Comparison of ENCODE assay signal across 19 cellular contexts in genomic region chr14:72433511-72433910, GRCh38.
DNase-seq lines count a peak whose midpoint lies in the region; ATAC-seq, FAIRE-seq and TF ChIP-seq lines count a peak whose summit lies in the region.
"Had no signal": no experiment of that assay in that cellular context is flagged by ENCODE, and none has a peak within 500 bp of the region (broad histone marks: within the 10 kb centered on the region; RNA-seq: fewer than 3 reads in every experiment).

No MANE protein-coding gene starts in this region.

- H2AFZ ChIP-seq in mesenchymal stem cell (ENCODE audit: low read depth, low read length), result no peak overlapping the region

- no peaks in the 10 kb centered on the region for H3K27me3 ChIP-seq in bronchial epithelial cell (ENCODE audit: control insufficient read depth, insufficient read depth, low read length)
- H3K27me3 ChIP-seq in mesenchymal stem cell (ENCODE audit: control insufficient read depth in 1 of 2, insufficient read depth in 1 of 2, low read length in 2 of 2), result peaks cover 10 to 34% of the 10 kb centered on the region in 2 experiments
- H3K27me3 ChIP-seq: BLaER1 treated with 17β-estradiol and CSF1 and Interleukin-3, amounts not matched to agents 10 nM and 100 nM; body of pancreas had no signal

- no peak overlapping the region for H2BK12ac ChIP-seq in mesenchymal stem cell (ENCODE audit: low read length in 2 of 2)

- H3K4me1 Mint-ChIP-seq in activated T-cell treated with anti-CD3 and anti-CD28 coated beads, Interleukin-2, amount 50 U/mL, for 4 hours (ENCODE audit: low read depth), result peaks cover 5% of the 10 kb centered on the region

- no peak overlapping the region for H4K91ac ChIP-seq in mesenchymal stem cell (ENCODE audit: low read length)

- TF ChIP-seq CTCF in bronchial epithelial cell (IDR thresholded peaks at IDR 0.05; ENCODE audit: insufficient read depth, low read length, severe bottlenecking), result no peak

- H3K4me1 ChIP-seq in mesenchymal stem cell (ENCODE audit: control insufficient read depth, insufficient read depth, low read depth, low read length), result no peaks in the 10 kb centered on the region
- H3K4me1 ChIP-seq: body of pancreas had no signal

- no peak overlapping the region for H2AK5ac ChIP-seq in mesenchymal stem cell (ENCODE audit: low read length, severe bottlenecking)

- H3K79me1 ChIP-seq in mesenchymal stem cell (replicated peaks; ENCODE audit: low read length, poor library complexity, severe bottlenecking), result no peaks in the 10 kb centered on the region

- H3K14ac ChIP-seq in mesenchymal stem cell (ENCODE audit: low read length in 2 of 2), result no peak overlapping the region

- H3K23ac ChIP-seq in mesenchymal stem cell (ENCODE audit: low read length in 2 of 2), result no peak overlapping the region

- no peak for ATAC-seq in activated T-cell treated with anti-CD3 and anti-CD28 coated beads, Interleukin-2, amount 50 U/mL, for 4 hours
- no peak for ATAC-seq in HG02970 (IDR thresholded peaks at IDR 0.05; ENCODE audit: low FRiP score, unreplicated experiment)
- ATAC-seq: body of pancreas, left ventricle myocardium superior, T-helper 17 cell had no signal

- no peaks in the 10 kb centered on the region for H3K9me3 ChIP-seq in mesenchymal stem cell (ENCODE audit: control insufficient read depth, low read length)
- H3K9me3 ChIP-seq: body of pancreas had no signal

- H3K9ac ChIP-seq in mesenchymal stem cell (ENCODE audit: low read length), result no peak overlapping the region
- H3K9ac ChIP-seq: BLaER1 treated with 17β-estradiol and CSF1 and Interleukin-3, amounts not matched to agents 10 nM and 100 nM had no signal

- no peaks in the 10 kb centered on the region for H3K27me3 Mint-ChIP-seq in activated T-cell treated with anti-CD3 and anti-CD28 coated beads, Interleukin-2, amount 50 U/mL, for 4 hours (ENCODE audit: low read depth)
- H3K27me3 Mint-ChIP-seq: T-helper 17 cell had no signal

- no peak overlapping the region for H3K18ac ChIP-seq in mesenchymal stem cell (ENCODE audit: low read depth in 1 of 2, low read length in 2 of 2)

- 54% methylated on average over 6 of the region's 6 CpGs for WGBS in mesenchymal stem cell

- no peak overlapping the region for H3K4ac ChIP-seq in mesenchymal stem cell (ENCODE audit: low read depth in 1 of 2, low read length in 2 of 2)

- no peak overlapping the region for H3K27ac ChIP-seq in mesenchymal stem cell (ENCODE audit: low read length, poor library complexity, severe bottlenecking)
- H3K27ac ChIP-seq: BLaER1 treated with 17β-estradiol and CSF1 and Interleukin-3, amounts not matched to agents 10 nM and 100 nM; body of pancreas had no signal

- TF ChIP-seq POLR2A in erythroblast (IDR thresholded peaks at IDR 0.05; ENCODE audit: low read length) (no peak), GM12891 (IDR thresholded peaks at IDR 0.05; ENCODE audit: low read depth, low read length) (no peak)

- no peaks in the 10 kb centered on the region for H3K9me3 Mint-ChIP-seq in activated T-cell treated with anti-CD3 and anti-CD28 coated beads, Interleukin-2, amount 50 U/mL, for 4 hours

- H2BK15ac ChIP-seq in mesenchymal stem cell (ENCODE audit: low read depth, poor library complexity, severe bottlenecking), result no peak overlapping the region

- H2BK120ac ChIP-seq in mesenchymal stem cell (ENCODE audit: low read depth, low read length), result no peak overlapping the region

- DNase-seq in EH (ENCODE audit: low read depth) (peak; percentile 39), LoVo (ENCODE audit: low spot score) (peak; percentile 9), bronchial epithelial cell (ENCODE audit: low read depth) (peak; percentile 15), mesenchymal stem cell (peak; percentile 6), erythroblast (lab: John Stamatoyannopoulos, UW) (no peak), GM12891 (ENCODE audit: insufficient read length, low spot score) (no peak)
- DNase-seq in activated T-cell treated with anti-CD3 and anti-CD28 coated beads, Interleukin-2, amount 50 U/mL, for 4 hours, result no peak
- DNase-seq: activated effector memory CD4-positive, alpha-beta T cell treated with anti-CD3 and anti-CD28 coated beads, Interleukin-2, amount 50 U/mL, for 16 hours; body of pancreas; DMS53; left ventricle myocardium superior; NCI-H1092 treated with DMSO at 0.1 percent for 48 hours; NCI-H82; stimulated activated CD4-positive, alpha-beta T cell treated with anti-CD3 and anti-CD28 coated beads, Interleukin-12 subunit alpha, Interleukin-12 subunit beta, amount 100 ng/mL, for 4 hours; T-helper 17 cell had no signal

- H3K4me3 ChIP-seq in bronchial epithelial cell (ENCODE audit: low read depth, low read length), result no peak overlapping the region
- no peak overlapping the region for H3K4me3 ChIP-seq in mesenchymal stem cell (ENCODE audit: insufficient read depth in 1 of 2, low read depth in 1 of 2, low read length in 2 of 2)
- H3K4me3 ChIP-seq: BLaER1 treated with 17β-estradiol and CSF1 and Interleukin-3, amounts not matched to agents 10 nM and 100 nM; body of pancreas had no signal

- no peak overlapping the region for H3K4me3 Mint-ChIP-seq in activated T-cell treated with anti-CD3 and anti-CD28 coated beads, Interleukin-2, amount 50 U/mL, for 4 hours
- H3K4me3 Mint-ChIP-seq: stimulated activated naive CD8-positive, alpha-beta T cell treated with anti-CD3 and anti-CD28 coated beads, Interleukin-15, Interleukin-2, amounts not matched to agents 100 ng/mL and 50 ng/mL, for 24 hours; T-helper 17 cell had no signal

- no peak overlapping the region for H4K8ac ChIP-seq in mesenchymal stem cell (ENCODE audit: low read length)

- no peak overlapping the region for H3K4me2 ChIP-seq in mesenchymal stem cell (ENCODE audit: low read length, poor library complexity, severe bottlenecking)
- H3K4me2 ChIP-seq: BLaER1 treated with 17β-estradiol and CSF1 and Interleukin-3, amounts not matched to agents 10 nM and 100 nM had no signal

- FAIRE-seq in bronchial epithelial cell (lab: Jason Lieb, UNC), result peak; percentile 88
- FAIRE-seq in GM12891 (lab: Jason Lieb, UNC), result no peak
- FAIRE-seq: frontal cortex had no signal

- H3K36me3 ChIP-seq in bronchial epithelial cell (ENCODE audit: control insufficient read depth, insufficient read depth, low read length) (no peaks in the 10 kb centered on the region), mesenchymal stem cell (ENCODE audit: control insufficient read depth in 1 of 2, insufficient read depth in 2 of 2, low read depth in 1 of 2, low read length in 2 of 2) (no peaks in the 10 kb centered on the region)
- H3K36me3 ChIP-seq: BLaER1 treated with 17β-estradiol and CSF1 and Interleukin-3, amounts not matched to agents 10 nM and 100 nM had no signal

- H3K36me3 Mint-ChIP-seq in activated T-cell treated with anti-CD3 and anti-CD28 coated beads, Interleukin-2, amount 50 U/mL, for 4 hours (ENCODE audit: insufficient read depth), result no peaks in the 10 kb centered on the region

- no peak overlapping the region for H2BK5ac ChIP-seq in mesenchymal stem cell (ENCODE audit: low read depth, low read length, poor library complexity, severe bottlenecking)

TF ChIP-seq in GM12891, 5 proteins besides CTCF, POLR2A, EP300 and RAD21:
- TF ChIP-seq SPI1 (IDR thresholded peaks at IDR 0.05; ENCODE audit: low read depth, low read length) (no peak), POLR2AphosphoS5 (IDR thresholded peaks at IDR 0.05; ENCODE audit: low read depth, low read length) (no peak), TAF1 (IDR thresholded peaks at IDR 0.05; ENCODE audit: low read depth, low read length) (no peak), POU2F2 (IDR thresholded peaks at IDR 0.05; ENCODE audit: low read depth, low read length) (no peak), PAX5 (IDR thresholded peaks at IDR 0.05; ENCODE audit: insufficient read depth, low read length, severe bottlenecking) (no peak)

Comparison
In these comparisons a context has a peak if more than half of its experiments do, and no peak if none do; other contexts are left out.
1. DNase-seq: peak in EH (single experiment), LoVo (single experiment), bronchial epithelial cell (single experiment) and mesenchymal stem cell (single experiment); none in erythroblast (0 of 2), activated T-cell treated with anti-CD3 and anti-CD28 coated beads, Interleukin-2, amount 50 U/mL, for 4 hours (single experiment) and GM12891 (single experiment).